In the genomic region with DNA sequence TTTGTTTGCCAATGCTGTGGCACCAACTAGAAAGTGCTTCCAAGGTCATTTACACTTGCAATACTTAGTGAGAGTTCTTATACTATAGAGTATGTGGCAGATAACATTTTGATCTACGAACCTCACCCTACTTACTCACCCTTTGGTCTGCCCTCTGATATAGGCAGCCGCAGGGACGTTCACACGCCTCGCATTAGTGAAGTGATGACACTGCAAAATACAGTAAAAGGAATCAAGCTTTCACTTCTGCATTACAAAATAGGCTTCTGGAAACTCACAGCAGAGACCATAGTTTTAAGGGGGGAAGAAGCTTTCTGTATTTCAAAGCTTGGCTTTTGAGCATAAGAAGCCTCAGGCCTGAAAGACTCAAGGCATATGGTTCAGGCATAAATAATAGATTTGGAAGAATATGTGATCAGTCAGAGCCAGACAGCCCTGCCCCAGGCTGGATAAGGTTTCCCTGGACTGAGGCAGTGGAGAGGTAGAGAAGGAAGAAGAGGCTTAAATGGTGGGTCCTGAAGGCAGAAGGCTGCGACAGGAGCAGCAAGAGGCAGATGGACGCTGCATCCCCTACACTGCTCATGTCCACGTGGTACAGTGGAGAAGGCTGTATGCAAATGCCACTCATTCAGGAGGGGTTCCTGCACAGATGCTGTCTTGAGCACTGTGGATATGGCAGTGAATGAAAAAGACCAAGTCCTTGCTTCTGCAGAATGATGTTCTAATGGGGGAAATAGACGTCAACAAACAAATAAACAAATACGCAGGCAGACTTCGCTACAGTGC, we compare ENCODE assay signal across 14 cellular contexts.
DNase-seq lines count a peak whose midpoint lies in the region; ATAC-seq lines count a peak whose summit lies in the region.
"Had no signal": no experiment of that assay in that cellular context is flagged by ENCODE, and none has a peak within 500 bp of the region (broad histone marks: within the 10 kb centered on the region; RNA-seq: fewer than 3 reads in every experiment).

No MANE protein-coding gene starts in this region.

- POLR2A ChIA-PET in naive thymus-derived CD4-positive, alpha-beta T cell (lab: Charles Lee), result no interaction called here

- H3K4me1 ChIP-seq in naive thymus-derived CD4-positive, alpha-beta T cell (ENCODE audit: control insufficient read depth in 2 of 2, insufficient read depth in 2 of 2, low read length in 2 of 2), result no peaks in the 10 kb centered on the region

- ATAC-seq in GM19372 (IDR thresholded peaks at IDR 0.05; ENCODE audit: low read depth, unreplicated experiment) (peak; percentile 53), HG03558 (IDR thresholded peaks at IDR 0.05; ENCODE audit: extremely low read depth, unreplicated experiment) (peak; percentile 49)
- peak; percentile 77 for ATAC-seq in naive thymus-derived CD4-positive, alpha-beta T cell
- ATAC-seq in activated T-cell treated with anti-CD3 and anti-CD28 coated beads, Interleukin-2, amount 50 U/mL, for 72 hours (replicated peaks in 1 of 2), result no peak
- ATAC-seq: stimulated activated naive CD8-positive, alpha-beta T cell treated with anti-CD3 and anti-CD28 coated beads, Interleukin-15, Interleukin-2, amounts not matched to agents 100 U/mL and 50 U/mL, for 24 hours had no signal

- H3K4me3 ChIP-seq in naive thymus-derived CD4-positive, alpha-beta T cell (ENCODE audit: low read length), result no peak overlapping the region

- DNase-seq in SK-N-DZ (ENCODE audit: low spot score), result peak; percentile 40
- DNase-seq in naive thymus-derived CD4-positive, alpha-beta T cell, result no peak
- no peak for DNase-seq in dedifferentiated amniotic fluid mesenchymal stem cell (ENCODE audit: extremely low spot score)
- no peak for DNase-seq in activated T-cell treated with anti-CD3 and anti-CD28 coated beads, Interleukin-2, amount 50 U/mL, for 72 hours
- DNase-seq in NK-92 treated with Interleukin-12 subunit alpha and Interleukin-12 subunit beta, amount 100 ng/mL, for 24 hours (lab: John Stamatoyannopoulos, UW), result no peak
- DNase-seq in activated naive CD4-positive, alpha-beta T cell treated with anti-CD3 and anti-CD28 coated beads, Interleukin-2, amount 50 U/mL, for 16 hours, result no peak
- DNase-seq: DMS153; HFFc6; NCI-H2171; stimulated activated naive CD8-positive, alpha-beta T cell treated with anti-CD3 and anti-CD28 coated beads, Interleukin-15, Interleukin-2, amounts not matched to agents 100 U/mL and 50 U/mL, for 24 hours had no signal

- H3K4me3 Mint-ChIP-seq in naive thymus-derived CD4-positive, alpha-beta T cell, result no peak overlapping the region
- H3K4me3 Mint-ChIP-seq in activated T-cell treated with anti-CD3 and anti-CD28 coated beads, Interleukin-2, amount 50 U/mL, for 72 hours, result no peak overlapping the region
- H3K4me3 Mint-ChIP-seq: HFFc6; natural killer cell treated with Interleukin-12 subunit alpha and Interleukin-12 subunit beta and Interleukin-15 and Interleukin-18, amount 100 ng/mL, for 72 hours; T-helper 1 cell treated with Interleukin-12 subunit alpha and Interleukin-12 subunit beta and Interleukin-4 antibody, amounts not matched to agents 30 μg/mL and 1 μg/mL, for 36 hours had no signal

- H3K27ac Mint-ChIP-seq in naive thymus-derived CD4-positive, alpha-beta T cell, result no peak overlapping the region
- H3K27ac Mint-ChIP-seq in activated T-cell treated with anti-CD3 and anti-CD28 coated beads, Interleukin-2, amount 50 U/mL, for 72 hours, result no peak overlapping the region
- H3K27ac Mint-ChIP-seq: HFFc6; natural killer cell treated with Interleukin-12 subunit alpha and Interleukin-12 subunit beta and Interleukin-15 and Interleukin-18, amount 100 ng/mL, for 72 hours; T-helper 1 cell treated with Interleukin-12 subunit alpha and Interleukin-12 subunit beta and Interleukin-4 antibody, amounts not matched to agents 30 μg/mL and 1 μg/mL, for 36 hours had no signal

- H3K9me3 Mint-ChIP-seq in naive thymus-derived CD4-positive, alpha-beta T cell, result no peaks in the 10 kb centered on the region
- H3K9me3 Mint-ChIP-seq in activated T-cell treated with anti-CD3 and anti-CD28 coated beads, Interleukin-2, amount 50 U/mL, for 72 hours, result no peaks in the 10 kb centered on the region
- H3K9me3 Mint-ChIP-seq: natural killer cell treated with Interleukin-12 subunit alpha and Interleukin-12 subunit beta and Interleukin-15 and Interleukin-18, amount 100 ng/mL, for 72 hours; T-helper 1 cell treated with Interleukin-12 subunit alpha and Interleukin-12 subunit beta and Interleukin-4 antibody, amounts not matched to agents 30 μg/mL and 1 μg/mL, for 36 hours had no signal

- CTCF ChIA-PET in naive thymus-derived CD4-positive, alpha-beta T cell (lab: Charles Lee), result no interaction called here

- no peaks in the 10 kb centered on the region for H3K36me3 ChIP-seq in naive thymus-derived CD4-positive, alpha-beta T cell (ENCODE audit: control insufficient read depth in 2 of 3, insufficient read depth in 3 of 3, low read length in 3 of 3)

- H3K27ac ChIP-seq in naive thymus-derived CD4-positive, alpha-beta T cell (ENCODE audit: low read depth, low read length), result no peak overlapping the region

- intact Hi-C loops in naive thymus-derived CD4-positive, alpha-beta T cell (cut with micrococcal nuclease), result no loop called here

- H3K9me3 ChIP-seq in naive thymus-derived CD4-positive, alpha-beta T cell (ENCODE audit: control insufficient read depth in 2 of 3, low read length in 3 of 3), result no peaks in the 10 kb centered on the region

- peaks cover 0 to 7% (median 0%) of the 10 kb centered on the region in 7 donors for H3K4me1 Mint-ChIP-seq in naive thymus-derived CD4-positive, alpha-beta T cell
- H3K4me1 Mint-ChIP-seq in activated T-cell treated with anti-CD3 and anti-CD28 coated beads, Interleukin-2, amount 50 U/mL, for 72 hours (ENCODE audit: low read depth), result no peaks in the 10 kb centered on the region

- peaks cover 8 to 23% (median 14%) of the 10 kb centered on the region in 5 donors for H3K27me3 Mint-ChIP-seq in naive thymus-derived CD4-positive, alpha-beta T cell
- H3K27me3 Mint-ChIP-seq in activated T-cell treated with anti-CD3 and anti-CD28 coated beads, Interleukin-2, amount 50 U/mL, for 72 hours (ENCODE audit: low read depth), result peaks cover 11% of the 10 kb centered on the region

- no peaks in the 10 kb centered on the region for H3K36me3 Mint-ChIP-seq in naive thymus-derived CD4-positive, alpha-beta T cell
- no peaks in the 10 kb centered on the region for H3K36me3 Mint-ChIP-seq in activated T-cell treated with anti-CD3 and anti-CD28 coated beads, Interleukin-2, amount 50 U/mL, for 72 hours (ENCODE audit: insufficient read depth in 2 of 2)
- H3K36me3 Mint-ChIP-seq: natural killer cell treated with Interleukin-12 subunit alpha and Interleukin-12 subunit beta and Interleukin-15 and Interleukin-18, amount 100 ng/mL, for 72 hours had no signal

- H3K27me3 ChIP-seq in naive thymus-derived CD4-positive, alpha-beta T cell (ENCODE audit: control insufficient read depth in 2 of 2, insufficient read depth in 2 of 2, low read length in 2 of 2), result no peaks in the 10 kb centered on the region

Comparison
In these comparisons a context has a peak if more than half of its experiments do, and no peak if none do; other contexts are left out.
1. ATAC-seq: peak in GM19372 (single experiment), HG03558 (single experiment) and naive thymus-derived CD4-positive, alpha-beta T cell (single experiment); none in activated T-cell treated with anti-CD3 and anti-CD28 coated beads, Interleukin-2, amount 50 U/mL, for 72 hours (0 of 2).